Comparison of ENCODE assay signal across 8 cellular contexts in genomic region chr3:126355251-126355650, GRCh38. TPM values are rescaled to one million over a fixed set of nuclear protein-coding genes. Genes with fewer than 3 reads are reported as not detected.
DNase-seq lines count a peak whose midpoint lies in the region; ATAC-seq and TF ChIP-seq lines count a peak whose summit lies in the region.

No MANE protein-coding gene starts in this region.

- no peak for TF ChIP-seq CTCF in HFF-Myc (IDR thresholded peaks at IDR 0.05; ENCODE audit: low read depth, low read length, missing control alignments)
- no peak for TF ChIP-seq CTCF in activated CD8-positive, alpha-beta T cell treated with anti-CD3 and anti-CD28 coated beads for 36 hours (IDR thresholded peaks at IDR 0.05)

- H3K4me1 Mint-ChIP-seq in activated CD8-positive, alpha-beta T cell treated with anti-CD3 and anti-CD28 coated beads for 36 hours (ENCODE audit: low read depth), result peaks cover 6% of the 10 kb centered on the region
- H3K4me1 Mint-ChIP-seq in immature natural killer cell, result peaks cover 16% of the 10 kb centered on the region in 2 donors
- H3K4me1 Mint-ChIP-seq in stimulated activated effector memory CD8-positive, alpha-beta T cell treated with anti-CD3 and anti-CD28 coated beads, Interleukin-12 subunit alpha, Interleukin-12 subunit beta, amount 100 ng/mL, for 72 hours, result peaks cover 14% of the 10 kb centered on the region

- POLR2A ChIA-PET in activated CD8-positive, alpha-beta T cell treated with anti-CD3 and anti-CD28 coated beads for 36 hours (lab: Charles Lee), result interaction anchor here (0.6 kb wide), 1 partner anchor 299 kb away, joined by 3 read pairs; no protein-coding TSS in a partner anchor

- H3K36me3 Mint-ChIP-seq in activated CD8-positive, alpha-beta T cell treated with anti-CD3 and anti-CD28 coated beads for 36 hours (ENCODE audit: low read depth), result no peaks in the 10 kb centered on the region
- no peaks in the 10 kb centered on the region for H3K36me3 Mint-ChIP-seq in immature natural killer cell
- no peaks in the 10 kb centered on the region for H3K36me3 Mint-ChIP-seq in stimulated activated effector memory CD8-positive, alpha-beta T cell treated with anti-CD3 and anti-CD28 coated beads, Interleukin-12 subunit alpha, Interleukin-12 subunit beta, amount 100 ng/mL, for 72 hours

- peak overlapping the region; percentile 10 for H3K4me3 Mint-ChIP-seq in activated CD8-positive, alpha-beta T cell treated with anti-CD3 and anti-CD28 coated beads for 36 hours
- peak overlapping the region; percentile 47 to 93 (median 74) for H3K4me3 Mint-ChIP-seq in immature natural killer cell
- H3K4me3 Mint-ChIP-seq in stimulated activated effector memory CD8-positive, alpha-beta T cell treated with anti-CD3 and anti-CD28 coated beads, Interleukin-12 subunit alpha, Interleukin-12 subunit beta, amount 100 ng/mL, for 72 hours, result peak overlapping the region; percentile 79

- no peak overlapping the region for H3K27ac Mint-ChIP-seq in activated CD8-positive, alpha-beta T cell treated with anti-CD3 and anti-CD28 coated beads for 36 hours
- peak overlapping the region in 2 of 6 donors; percentile 10 to 16 for H3K27ac Mint-ChIP-seq in immature natural killer cell
- no peak overlapping the region for H3K27ac Mint-ChIP-seq in stimulated activated effector memory CD8-positive, alpha-beta T cell treated with anti-CD3 and anti-CD28 coated beads, Interleukin-12 subunit alpha, Interleukin-12 subunit beta, amount 100 ng/mL, for 72 hours

- peak overlapping the region; percentile 48 for H3K4me3 ChIP-seq in HFF-Myc (replicated peaks; ENCODE audit: low read depth, low read length)

- peaks cover 37% of the 10 kb centered on the region for H3K27me3 Mint-ChIP-seq in activated CD8-positive, alpha-beta T cell treated with anti-CD3 and anti-CD28 coated beads for 36 hours
- peaks cover 8 to 19% (median 16%) of the 10 kb centered on the region in 3 donors for H3K27me3 Mint-ChIP-seq in immature natural killer cell (ENCODE audit: low read depth in 3 of 3)

- H3K9me3 Mint-ChIP-seq in activated CD8-positive, alpha-beta T cell treated with anti-CD3 and anti-CD28 coated beads for 36 hours, result no peaks in the 10 kb centered on the region
- peaks cover 0 to 3% (median 0%) of the 10 kb centered on the region in 6 donors for H3K9me3 Mint-ChIP-seq in immature natural killer cell
- no peaks in the 10 kb centered on the region for H3K9me3 Mint-ChIP-seq in stimulated activated effector memory CD8-positive, alpha-beta T cell treated with anti-CD3 and anti-CD28 coated beads, Interleukin-12 subunit alpha, Interleukin-12 subunit beta, amount 100 ng/mL, for 72 hours

- ATAC-seq in activated CD8-positive, alpha-beta T cell treated with anti-CD3 and anti-CD28 coated beads for 36 hours, result no peak
- no peak for ATAC-seq in stimulated activated effector memory CD8-positive, alpha-beta T cell treated with anti-CD3 and anti-CD28 coated beads, Interleukin-12 subunit alpha, Interleukin-12 subunit beta, amount 100 ng/mL, for 72 hours
- ATAC-seq in GM18519 (IDR thresholded peaks at IDR 0.05; ENCODE audit: low FRiP score, unreplicated experiment), result no peak

- DNase-seq in HFF-Myc (ENCODE audit: extremely low read depth, low read depth) (no peak), immature natural killer cell (no peak), NCI-H1694 (lab: John Stamatoyannopoulos, UW) (no peak), SW 1271 (lab: John Stamatoyannopoulos, UW) (no peak), DMS114 treated with DMSO at 0.1 percent for 48 hours (lab: John Stamatoyannopoulos, UW; ENCODE audit: unreplicated experiment) (no peak)
- no peak for DNase-seq in activated CD8-positive, alpha-beta T cell treated with anti-CD3 and anti-CD28 coated beads for 36 hours
- no peak for DNase-seq in stimulated activated effector memory CD8-positive, alpha-beta T cell treated with anti-CD3 and anti-CD28 coated beads, Interleukin-12 subunit alpha, Interleukin-12 subunit beta, amount 100 ng/mL, for 72 hours (ENCODE audit: low spot score in 2 of 2)

- CTCF ChIA-PET in activated CD8-positive, alpha-beta T cell treated with anti-CD3 and anti-CD28 coated beads for 36 hours (lab: Charles Lee), result no interaction called here

- intact Hi-C loops in activated CD8-positive, alpha-beta T cell treated with anti-CD3 and anti-CD28 coated beads for 36 hours (cut with micrococcal nuclease), result no loop called here

RNA-seq across cellular contexts. Expression of gene KLF15, which starts 2.0 kb away (rescaled TPM):
- under 1 TPM in 1 of 2 experiments, not detected in 1; 0.11 TPM for total RNA-seq in activated CD8-positive, alpha-beta T cell treated with anti-CD3 and anti-CD28 coated beads for 36 hours
- polyA plus RNA-seq in immature natural killer cell, result not detected

RNA-seq across cellular contexts. Expression of gene CFAP100, which starts 39.5 kb away (rescaled TPM):
- not detected for total RNA-seq in activated CD8-positive, alpha-beta T cell treated with anti-CD3 and anti-CD28 coated beads for 36 hours
- polyA plus RNA-seq in immature natural killer cell, result not detected

Comparison
In these comparisons a context has a peak if more than half of its experiments do, and no peak if none do; other contexts are left out.
1. H3K4me3 Mint-ChIP-seq: peak in every context shown above with its lines; median percentile 79 in stimulated activated effector memory CD8-positive, alpha-beta T cell treated with anti-CD3 and anti-CD28 coated beads, Interleukin-12 subunit alpha, Interleukin-12 subunit beta, amount 100 ng/mL, for 72 hours; 74 in immature natural killer cell; 10 in activated CD8-positive, alpha-beta T cell treated with anti-CD3 and anti-CD28 coated beads for 36 hours.